Comparison of ENCODE assay signal across 8 cellular contexts in the genomic region with DNA sequence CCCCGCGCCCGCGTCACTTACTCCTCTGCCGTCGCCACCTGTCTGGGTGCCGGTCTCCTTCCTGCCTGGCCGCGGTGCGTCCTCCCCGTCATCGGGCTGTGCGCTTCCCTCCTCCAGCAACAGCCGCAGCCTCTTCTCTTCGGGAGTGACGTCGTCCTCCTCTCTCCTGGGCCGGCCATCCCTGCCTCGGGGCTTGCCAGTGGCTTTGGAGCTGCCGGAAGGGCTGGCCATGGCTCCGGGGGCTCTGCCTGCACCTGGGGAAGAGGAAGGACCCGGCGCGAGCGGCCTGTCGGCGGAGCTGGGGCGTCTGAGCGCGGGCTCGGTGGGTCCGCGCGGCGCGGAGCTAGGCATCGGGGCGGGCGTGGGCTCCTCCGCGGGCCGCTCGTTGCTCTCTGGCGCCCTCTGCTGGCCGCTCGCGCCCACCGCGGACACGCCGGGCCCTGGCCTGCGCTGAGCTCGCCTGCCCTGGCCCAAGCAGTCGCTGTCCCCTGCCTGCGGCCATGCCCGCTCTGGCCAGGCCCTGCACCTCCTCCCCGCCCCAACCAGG. TPM values are rescaled to one million over a fixed set of nuclear protein-coding genes. Genes with fewer than 3 reads are reported as not detected.
A peak's percentile ranks its signal among the peaks of the same experiment; 100 is the strongest.
DNase-seq lines count a peak whose midpoint lies in the region; ATAC-seq and TF ChIP-seq lines count a peak whose summit lies in the region.
"Not testable (repeated sequence)": the region's sequence is repeated elsewhere in the genome, so short reads cannot be mapped to it uniquely, and the experiment has no call there.

No MANE protein-coding gene starts in this region.

- peak; percentile 40 for TF ChIP-seq RAD21 in neural cell (conservative IDR thresholded peaks at IDR 0.05)

- not testable (repeated sequence) for H3K4me1 ChIP-seq in CD4-positive, alpha-beta memory T cell (ENCODE audit: insufficient read depth, low read length)

- H3K27ac ChIP-seq in CD4-positive, alpha-beta memory T cell (ENCODE audit: low read depth, low read length); neural cell (ENCODE audit: low read length): not testable (repeated sequence)

- not testable (repeated sequence) for H3K9me2 ChIP-seq in neural cell (ENCODE audit: insufficient read depth, low read length)

- H3K9me3 Mint-ChIP-seq in CD4-positive, alpha-beta memory T cell = not testable (repeated sequence)

- H3K36me3 Mint-ChIP-seq in CD4-positive, alpha-beta memory T cell = not testable (repeated sequence)

- POLR2A ChIA-PET in CD4-positive, alpha-beta memory T cell (lab: Charles Lee; ENCODE audit: partially characterized antibody) = interaction anchor here (1.7 kb wide), 1 partner anchor 71 kb away, joined by 7 read pairs; no protein-coding TSS in a partner anchor

- not testable (repeated sequence) for H3K9me3 ChIP-seq in CD4-positive, alpha-beta memory T cell (ENCODE audit: control insufficient read depth in 1 of 2, low read length in 2 of 2); neural cell (ENCODE audit: low read length)

- H3K27me3 Mint-ChIP-seq in CD4-positive, alpha-beta memory T cell = not testable (repeated sequence)

- not testable (repeated sequence) for H3K79me2 ChIP-seq in neural cell (replicated peaks; ENCODE audit: insufficient read depth, low read length)

- H3K4me1 Mint-ChIP-seq in CD4-positive, alpha-beta memory T cell = peaks cover 3 to 11% (median 7%) of the 10 kb centered on the region in 4 donors

- peak; percentile 75 for TF ChIP-seq CTCF in neural cell (IDR thresholded peaks at IDR 0.05; ENCODE audit: poor library complexity, severe bottlenecking)

- peak overlapping the region; percentile 58 for H3K9ac ChIP-seq in neural cell (ENCODE audit: low read length)

- intact Hi-C loops in CD4-positive, alpha-beta memory T cell (cut with micrococcal nuclease) = loop anchor here (2.0 kb wide), 1 partner anchor 71 kb away; no protein-coding TSS in a partner anchor
- intact Hi-C loops in cardiac septum (cut with DNase I) = not testable (repeated sequence)

- not testable (repeated sequence) for TF ChIP-seq EP300 in neural cell (conservative IDR thresholded peaks at IDR 0.05; ENCODE audit: poor library complexity, severe bottlenecking)

- CTCF ChIA-PET in CD4-positive, alpha-beta memory T cell (lab: Charles Lee; ENCODE audit: partially characterized antibody) = interaction anchor here (1.1 to 1.5 kb wide), 6 partner anchors 11 to 95 kb away, joined by 3 to 20 read pairs (median 6); no protein-coding TSS in a partner anchor

- not testable (repeated sequence) for H4K20me1 ChIP-seq in neural cell (ENCODE audit: insufficient read depth)

- H3K27ac Mint-ChIP-seq in CD4-positive, alpha-beta memory T cell = peak overlapping the region; percentile 30 to 92 (median 81)

- H3K4me3 Mint-ChIP-seq in CD4-positive, alpha-beta memory T cell = peak overlapping the region; percentile 82 to 93 (median 88)

- H3K4me2 ChIP-seq in neural cell (ENCODE audit: low read length) = not testable (repeated sequence)

- ATAC-seq in activated CD4-positive, CD25-positive, alpha-beta regulatory T cell treated with anti-CD3 and anti-CD28 coated beads, Interleukin-2, amount 50 U/mL, for 24 hours = peak; percentile 77 to 84

- DNase-seq in CD4-positive, alpha-beta memory T cell = peak; percentile 64 to 86 (median 76)
- DNase-seq in HS-5 (ENCODE audit: low read depth) (peak; percentile 15), NCI-H748 (lab: John Stamatoyannopoulos, UW; ENCODE audit: unreplicated experiment) (peak; percentile 67), astrocyte of the hippocampus (ENCODE audit: low read depth, low spot score) (peak; percentile 87), cardiac septum (ENCODE audit: low spot score) (peak; percentile 89)
- DNase-seq in stimulated activated CD8-positive, alpha-beta memory T cell treated with anti-CD3 and anti-CD28 coated beads, Interleukin-2, amount 100 ng/mL, for 48 hours (ENCODE audit: low read depth in 2 of 2) = peak; percentile 68 to 73

- not testable (repeated sequence) for H2AFZ ChIP-seq in neural cell (ENCODE audit: low read depth, low read length)

- not testable (repeated sequence) for H3K36me3 ChIP-seq in CD4-positive, alpha-beta memory T cell (ENCODE audit: insufficient read depth, low read length); neural cell (ENCODE audit: insufficient read depth, low read length)

- H3K27me3 ChIP-seq in CD4-positive, alpha-beta memory T cell (ENCODE audit: insufficient read depth, low read length); neural cell (ENCODE audit: insufficient read depth, low read depth, low read length): not testable (repeated sequence)

- peak overlapping the region in 1 of 2 donors; percentile 32 for H3K4me3 ChIP-seq in CD4-positive, alpha-beta memory T cell (ENCODE audit: low read length in 2 of 2)
- peak overlapping the region; percentile 64 for H3K4me3 ChIP-seq in neural cell (ENCODE audit: low read length)

- H3F3A ChIP-seq in neural cell (ENCODE audit: insufficient read depth, low read length, poor library complexity, severe bottlenecking) = not testable (repeated sequence)

TF ChIP-seq in neural cell, 6 proteins besides CTCF, POLR2A, EP300 and RAD21:
- TF ChIP-seq MXI1 (conservative IDR thresholded peaks at IDR 0.05; ENCODE audit: poor library complexity, severe bottlenecking) = peak; percentile 9
- TF ChIP-seq SMC3 (conservative IDR thresholded peaks at IDR 0.05; ENCODE audit: poor library complexity) = peak; percentile 69

RNA-seq across cellular contexts. Expression of a gene that starts 48.4 kb away (rescaled TPM):
- 10 to 100 TPM; 22.4 to 26.8 TPM for total RNA-seq in CD4-positive, alpha-beta memory T cell
- polyA plus RNA-seq in CD4-positive, alpha-beta memory T cell = 10 to 100 TPM; 25.1 to 27.1 TPM
- total RNA-seq in cardiac septum = 5.3 TPM
- 0.19 and 0.30 TPM in 2 replicates for polyA plus RNA-seq in neural cell
- polyA minus RNA-seq in neural cell = not detected in 2 replicates

RNA-seq across cellular contexts. Expression of a gene that starts 54.6 kb away (rescaled TPM):
- total RNA-seq in CD4-positive, alpha-beta memory T cell = 1 to 10 TPM in 1 of 2 experiments, under 1 TPM in 1; 0.72 to 1.0 TPM
- polyA plus RNA-seq in CD4-positive, alpha-beta memory T cell = not detected
- total RNA-seq in cardiac septum = 5.1 TPM
- polyA plus RNA-seq in neural cell = not detected in 2 replicates
- not detected in 2 replicates for polyA minus RNA-seq in neural cell

Comparison
In these comparisons a context has a peak if more than half of its experiments do, and no peak if none do; other contexts are left out.
1. DNase-seq: peak in every context shown above with its lines; median percentile 89 in cardiac septum; 87 in astrocyte of the hippocampus; 76 in CD4-positive, alpha-beta memory T cell; 70 in stimulated activated CD8-positive, alpha-beta memory T cell treated with anti-CD3 and anti-CD28 coated beads, Interleukin-2, amount 100 ng/mL, for 48 hours; 67 in NCI-H748; 15 in HS-5.